ENCODE assay signal across 17 cellular contexts in genomic region chr2:37837576-37838335, GRCh38.
DNase-seq lines count a peak whose midpoint lies in the region; ATAC-seq, FAIRE-seq and TF ChIP-seq lines count a peak whose summit lies in the region.
"Had no signal": no experiment of that assay in that cellular context is flagged by ENCODE, and none has a peak within 500 bp of the region (broad histone marks: within the 10 kb centered on the region; RNA-seq: fewer than 3 reads in every experiment).

No MANE protein-coding gene starts in this region.

- peak; percentile 40 to 79 for ATAC-seq in lower lobe of right lung
- no peak for ATAC-seq in HG02840 (IDR thresholded peaks at IDR 0.05; ENCODE audit: low FRiP score, unreplicated experiment)
- ATAC-seq: esophagus mucosa; K562; stimulated activated effector memory CD8-positive, alpha-beta T cell treated with anti-CD3 and anti-CD28 coated beads, Interleukin-12 subunit alpha, Interleukin-12 subunit beta, amount 100 ng/mL, for 72 hours had no signal

- peak overlapping the region; percentile 21 to 51 for H3K9ac ChIP-seq in stomach smooth muscle (ENCODE audit: low read length in 2 of 2)

- intact Hi-C loops in lower lobe of right lung (cut with DNase I), result no loop called here

- H3K27me3 ChIP-seq in cardiac muscle cell (peaks cover 2% of the 10 kb centered on the region), lower lobe of right lung (ENCODE audit: low read depth) (no peaks in the 10 kb centered on the region), stomach smooth muscle (ENCODE audit: control insufficient read depth in 1 of 2, insufficient read depth in 2 of 2, low read length in 2 of 2) (no peaks in the 10 kb centered on the region)

- peak; percentile 52 for FAIRE-seq in HTR-8/SVneo (lab: Jason Lieb, UNC)
- FAIRE-seq: GM18507, K562 had no signal

- H3K27ac ChIP-seq in cardiac muscle cell, result peak overlapping the region; percentile 56
- no peak overlapping the region for H3K27ac ChIP-seq in lower lobe of right lung
- peak overlapping the region; percentile 75 for H3K27ac ChIP-seq in stomach smooth muscle (ENCODE audit: low read length)

- no peaks in the 10 kb centered on the region for H3K36me3 ChIP-seq in cardiac muscle cell
- no peaks in the 10 kb centered on the region for H3K36me3 ChIP-seq in lower lobe of right lung
- H3K36me3 ChIP-seq in stomach smooth muscle (ENCODE audit: control insufficient read depth in 2 of 2, insufficient read depth in 2 of 2, low read length in 2 of 2), result no peaks in the 10 kb centered on the region

- H3K4me1 ChIP-seq in cardiac muscle cell (ENCODE audit: low read depth) (peaks cover 19% of the 10 kb centered on the region), lower lobe of right lung (no peaks in the 10 kb centered on the region), stomach smooth muscle (ENCODE audit: control insufficient read depth, insufficient read depth, low read length) (peaks cover 18% of the 10 kb centered on the region)

- TF ChIP-seq CTCF in cardiac muscle cell (IDR thresholded peaks at IDR 0.05; ENCODE audit: low read depth, low read length), result no peak
- no peak for TF ChIP-seq CTCF in lower lobe of right lung (IDR thresholded peaks at IDR 0.05)

- H3K4me3 ChIP-seq in cardiac muscle cell (no peak overlapping the region), lower lobe of right lung (no peak overlapping the region), stomach smooth muscle (ENCODE audit: low read length in 2 of 2) (peak overlapping the region in 1 of 2 donors; percentile 23)
- H3K4me3 ChIP-seq: K562 had no signal

- DNase-seq in HTR-8/SVneo (ENCODE audit: insufficient read length, low spot score) (no peak), cardiac muscle cell (ENCODE audit: low read depth in 1 of 2, low spot score in 1 of 2) (peak; percentile 43 to 63), lower lobe of right lung (no peak), retina (no peak), T1000 (lab: John Stamatoyannopoulos, UW) (no peak), amniotic stem cell (lab: John Stamatoyannopoulos, UW) (no peak)
- DNase-seq: activated naive CD4-positive, alpha-beta T cell treated with Interleukin-2 at 50 U/mL for 16 hours; AML-193; NCI-H1092 treated with DMSO at 0.1 percent for 48 hours; NK-92 treated with Interleukin-12 subunit alpha and Interleukin-12 subunit beta, amount 100 ng/mL, for 24 hours; T-helper 2 cell had no signal

- H3K9me3 ChIP-seq in cardiac muscle cell (ENCODE audit: low read depth) (no peaks in the 10 kb centered on the region), lower lobe of right lung (no peaks in the 10 kb centered on the region), stomach smooth muscle (ENCODE audit: control insufficient read depth in 2 of 2, low read length in 2 of 2) (no peaks in the 10 kb centered on the region)

Comparison
In these comparisons a context has a peak if more than half of its experiments do, and no peak if none do; other contexts are left out.
1. DNase-seq: peak in cardiac muscle cell (2 of 2); none in HTR-8/SVneo (single experiment), lower lobe of right lung (single experiment), retina (single experiment), T1000 (single experiment) and amniotic stem cell (single experiment).